8 cellular contexts compared by ENCODE assay signal in genomic region chr2:197191177-197191947, GRCh38.
A peak's percentile ranks its signal among the peaks of the same experiment; 100 is the strongest.
DNase-seq lines count a peak whose midpoint lies in the region; ATAC-seq and TF ChIP-seq lines count a peak whose summit lies in the region.

No MANE protein-coding gene starts in this region.

- H3K4me1 ChIP-seq in OCI-LY1 (ENCODE audit: insufficient read depth, low read length, severe bottlenecking) (peaks cover 19% of the 10 kb centered on the region), lower lobe of right lung (peaks cover 43% of the 10 kb centered on the region)

- no peak overlapping the region for H2AFZ ChIP-seq in OCI-LY1 (ENCODE audit: low read length)

- H3K9me3 ChIP-seq in OCI-LY1 (ENCODE audit: low read length): no peaks in the 10 kb centered on the region
- no peaks in the 10 kb centered on the region for H3K9me3 ChIP-seq in lower lobe of right lung

- ATAC-seq in HG03378 (IDR thresholded peaks at IDR 0.05; ENCODE audit: unreplicated experiment) (peak; percentile 42), lower lobe of right lung (peak; percentile 68 to 81), HG03139 (IDR thresholded peaks at IDR 0.05; ENCODE audit: unreplicated experiment) (no peak)

- no peaks in the 10 kb centered on the region for H3F3A ChIP-seq in OCI-LY1 (ENCODE audit: insufficient read depth, low read length)

- peak; percentile 75 for TF ChIP-seq CTCF in AG10803 (conservative IDR thresholded peaks at IDR 0.05; ENCODE audit: low read length)
- peak; percentile 41 for TF ChIP-seq CTCF in GM12873 (IDR thresholded peaks at IDR 0.05; ENCODE audit: insufficient read depth, low read depth, low read length, missing control alignments)
- TF ChIP-seq CTCF in OCI-LY1 (IDR thresholded peaks at IDR 0.05; ENCODE audit: low read length): peak; percentile 78
- peak; percentile 56 for TF ChIP-seq CTCF in cardiac fibroblast (IDR thresholded peaks at IDR 0.05; ENCODE audit: low read depth, low read length)
- peak; percentile 70 for TF ChIP-seq CTCF in lower lobe of right lung (IDR thresholded peaks at IDR 0.05)

- no peaks in the 10 kb centered on the region for H3K9me2 ChIP-seq in OCI-LY1 (ENCODE audit: low read depth, low read length)

- H3K4me3 ChIP-seq in AG10803 (ENCODE audit: low read length) (no peak overlapping the region), OCI-LY1 (ENCODE audit: low read depth, low read length, poor library complexity, severe bottlenecking) (no peak overlapping the region), cardiac fibroblast (replicated peaks in 1 of 2; ENCODE audit: low read depth in 2 of 2, low read length in 2 of 2) (no peak overlapping the region), lower lobe of right lung (no peak overlapping the region)

- no peaks in the 10 kb centered on the region for H4K20me1 ChIP-seq in OCI-LY1 (ENCODE audit: insufficient read depth, low read length)

- H3K27ac ChIP-seq in OCI-LY1 (ENCODE audit: low read depth, low read length, poor library complexity, severe bottlenecking): no peak overlapping the region
- H3K27ac ChIP-seq in lower lobe of right lung: no peak overlapping the region

- intact Hi-C loops in lower lobe of right lung (cut with DNase I): no loop called here

- H3K79me2 ChIP-seq in OCI-LY1 (ENCODE audit: insufficient read depth, low read length): peaks cover 10% of the 10 kb centered on the region; the same call in 1 of the 2 replicates

- peak; percentile 33 for DNase-seq in AG10803 (ENCODE audit: low read depth)
- DNase-seq in cardiac fibroblast (ENCODE audit: low read depth in 2 of 2): peak; percentile 63 to 64
- DNase-seq in lower lobe of right lung: no peak
- no peak for DNase-seq in NCI-H128 (lab: John Stamatoyannopoulos, UW; ENCODE audit: unreplicated experiment)

- no peaks in the 10 kb centered on the region for H3K27me3 ChIP-seq in OCI-LY1 (ENCODE audit: insufficient read depth, low read length)
- no peaks in the 10 kb centered on the region for H3K27me3 ChIP-seq in lower lobe of right lung (ENCODE audit: low read depth)

- no peak overlapping the region for H3K9ac ChIP-seq in OCI-LY1 (ENCODE audit: low read length)

- no peak overlapping the region for H3K4me2 ChIP-seq in OCI-LY1 (ENCODE audit: low read length)

- H3K36me3 ChIP-seq in OCI-LY1 (ENCODE audit: insufficient read depth, low read length): peaks cover 5% of the 10 kb centered on the region; the same call in 1 of the 2 replicates
- H3K36me3 ChIP-seq in lower lobe of right lung: no peaks in the 10 kb centered on the region

Comparison
In these comparisons a context has a peak if more than half of its experiments do, and no peak if none do; other contexts are left out.
1. DNase-seq: peak in AG10803 (single experiment) and cardiac fibroblast (2 of 2); none in lower lobe of right lung (single experiment) and NCI-H128 (single experiment).
2. Peak in every context shown above with its lines, with median percentiles within 50 percentile points of each other: CTCF ChIP-seq.